Comparison of ENCODE assay signal across 8 cellular contexts in the genomic region with DNA sequence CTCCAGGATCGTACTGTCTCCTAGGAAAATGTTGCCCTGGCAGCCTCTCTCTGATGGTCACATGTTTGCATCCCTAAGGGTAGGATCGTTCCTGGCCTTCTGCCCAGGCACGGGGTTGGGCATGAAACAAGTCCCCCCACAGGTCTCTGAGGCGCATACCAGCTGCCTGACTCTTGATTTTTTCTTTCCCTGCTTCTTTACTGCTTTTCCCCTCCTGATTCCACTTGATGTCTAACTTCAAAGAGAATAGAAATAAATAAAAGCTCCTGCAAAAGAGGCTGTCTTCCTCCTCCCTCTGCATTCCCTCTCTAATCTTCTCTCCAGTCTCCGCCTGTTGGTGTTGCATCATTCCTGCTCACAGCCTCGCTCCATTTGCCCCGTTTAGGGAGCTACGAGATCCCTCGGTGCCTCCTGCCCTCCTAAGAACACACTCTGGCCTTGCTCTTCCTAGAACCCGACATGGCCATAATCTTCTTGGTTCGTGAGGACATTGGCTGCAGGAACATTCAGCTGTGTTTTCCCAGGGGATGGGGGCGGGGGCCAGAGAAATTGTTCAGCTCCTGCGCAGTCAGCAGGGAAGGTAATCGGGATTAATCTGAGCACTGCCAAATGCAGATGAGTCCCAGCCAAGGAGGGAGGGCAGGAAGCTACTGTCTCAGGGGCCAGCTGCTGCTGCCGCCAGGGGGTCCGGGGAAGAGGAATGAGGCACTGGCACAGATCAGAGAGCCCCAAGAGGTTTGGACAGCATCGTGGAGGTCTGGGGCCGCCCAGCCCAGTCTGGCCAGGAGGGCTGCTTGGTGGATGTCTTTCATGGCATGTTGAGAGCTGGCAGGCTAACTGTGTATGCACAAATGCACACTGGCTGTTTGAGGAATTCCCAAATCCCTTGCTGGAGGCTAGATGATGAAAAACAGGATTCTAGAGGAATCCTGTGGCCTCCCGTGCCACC. TPM values are rescaled to one million over a fixed set of nuclear protein-coding genes. Genes with fewer than 3 reads are reported as not detected.
DNase-seq lines count a peak whose midpoint lies in the region; ATAC-seq and TF ChIP-seq lines count a peak whose summit lies in the region.

No MANE protein-coding gene starts in this region.

- no peaks in the 10 kb centered on the region for H3K27me3 Mint-ChIP-seq in Calu3 (ENCODE audit: unreplicated experiment)

- H3K36me3 ChIP-seq in thoracic aorta: no peaks in the 10 kb centered on the region

- peaks cover 0 to 28% of the 10 kb centered on the region in 2 donors for H3K4me1 ChIP-seq in thoracic aorta (ENCODE audit: control insufficient read depth in 1 of 2, low read depth in 2 of 2)

- no peak for ATAC-seq in thoracic aorta (ENCODE audit: insufficient number of reproducible peaks, low FRiP score, low read depth)
- no peak for ATAC-seq in GM18511 (IDR thresholded peaks at IDR 0.05; ENCODE audit: unreplicated experiment)
- ATAC-seq in HG03460 (IDR thresholded peaks at IDR 0.05; ENCODE audit: unreplicated experiment): no peak

- H3K9me3 ChIP-seq in thoracic aorta: no peaks in the 10 kb centered on the region

- DNase-seq in Calu3 (peak; percentile 43), NCI-H2107 treated with DMSO at 0.1 percent for 48 hours (lab: John Stamatoyannopoulos, UW; ENCODE audit: unreplicated experiment) (peak; percentile 90), choroid plexus epithelial cell (ENCODE audit: low read depth) (peak; percentile 62), left kidney (ENCODE audit: low read depth, low spot score) (peak; percentile 52), thoracic aorta (ENCODE audit: low spot score) (no peak)
- no peak for DNase-seq in activated naive CD4-positive, alpha-beta T cell treated with anti-CD3 and anti-CD28 coated beads, Interleukin-2, amount 50 U/mL, for 16 hours

- CTCF ChIA-PET in Calu3 (lab: Charles Lee): no interaction called here

- H3K4me1 Mint-ChIP-seq in Calu3 (ENCODE audit: low read depth, unreplicated experiment): peaks cover 12% of the 10 kb centered on the region

- H3K27ac Mint-ChIP-seq in Calu3 (ENCODE audit: unreplicated experiment): no peak overlapping the region

- no peaks in the 10 kb centered on the region for H3K27me3 ChIP-seq in thoracic aorta (replicated peaks; ENCODE audit: insufficient read depth)

- no peak overlapping the region for H3K27ac ChIP-seq in thoracic aorta

- peak overlapping the region; percentile 8 for H3K4me3 Mint-ChIP-seq in Calu3 (ENCODE audit: low read depth, unreplicated experiment)

- peak overlapping the region; percentile 47 for H3K4me3 ChIP-seq in choroid plexus epithelial cell (ENCODE audit: low read depth, low read length)
- peak overlapping the region; percentile 55 for H3K4me3 ChIP-seq in thoracic aorta

- H3K36me3 Mint-ChIP-seq in Calu3 (ENCODE audit: insufficient read depth, unreplicated experiment): no peaks in the 10 kb centered on the region

- TF ChIP-seq CTCF in Calu3 (IDR thresholded peaks at IDR 0.05; ENCODE audit: unreplicated experiment): no peak
- peak; percentile 16 for TF ChIP-seq CTCF in choroid plexus epithelial cell (conservative IDR thresholded peaks at IDR 0.05; ENCODE audit: low read depth, low read length)
- TF ChIP-seq CTCF in thoracic aorta (IDR thresholded peaks at IDR 0.05): no peak

- H3K9me3 Mint-ChIP-seq in Calu3 (ENCODE audit: low read depth, unreplicated experiment): no peaks in the 10 kb centered on the region

- no TSS peak for BruUV-seq in Calu3 (replicated peaks; lab: Mats Ljungman, UMichigan)

- intact Hi-C loops in Calu3 (cut with micrococcal nuclease; ENCODE audit: unreplicated experiment): no loop called here

RNA-seq across cellular contexts. Expression of a gene that starts 26.1 kb away (rescaled TPM):
- total RNA-seq in Calu3 (2022) (not detected in 2 replicates), thoracic aorta (not detected)

Comparison
In these comparisons a context has a peak if more than half of its experiments do, and no peak if none do; other contexts are left out.
1. DNase-seq: peak in Calu3 (single experiment), NCI-H2107 treated with DMSO at 0.1 percent for 48 hours (single experiment), choroid plexus epithelial cell (single experiment) and left kidney (single experiment); none in thoracic aorta (single experiment) and activated naive CD4-positive, alpha-beta T cell treated with anti-CD3 and anti-CD28 coated beads, Interleukin-2, amount 50 U/mL, for 16 hours (single experiment).